8 cellular contexts compared by ENCODE assay signal in genomic region chr14:41606249-41607118, GRCh38. TPM values are rescaled to one million over a fixed set of nuclear protein-coding genes. Genes with fewer than 3 reads are reported as not detected.
DNase-seq lines count a peak whose midpoint lies in the region; ATAC-seq and TF ChIP-seq lines count a peak whose summit lies in the region.

Gene LRFN5 (plus strand): TSS chr14:41606876.

- H3K9ac ChIP-seq in H9 (ENCODE audit: extremely low read depth, insufficient read length, low read length) (peak within 1 kb of the TSS; percentile 57), SK-N-MC (ENCODE audit: insufficient read length) (peak within 1 kb of the TSS; percentile 73), mucosa of rectum (ENCODE audit: low read depth in 1 of 2, low read length in 2 of 2) (peak within 1 kb of the TSS in 1 of 2 donors; percentile 33)

- H2BK12ac ChIP-seq in H9 (ENCODE audit: insufficient read length, low read depth, low read length): no peak within 1 kb of the TSS

- no peaks in the 10 kb centered on the region; a peak in 1 of 5 replicates for H3K9me3 Mint-ChIP-seq in H9

- H3K27ac Mint-ChIP-seq in H9: peak within 1 kb of the TSS in 1 of 3 experiments; percentile 44; a peak in 1 of 7 replicates

- H3K23ac ChIP-seq in H9 (ENCODE audit: insufficient read length, low read depth, low read length): no peak within 1 kb of the TSS

- no peaks in the 10 kb centered on the region for H3K36me3 Mint-ChIP-seq in H9 (ENCODE audit: insufficient read depth in 1 of 3, low read depth in 3 of 3)

- H3K4ac ChIP-seq in H9 (ENCODE audit: low read depth, low read length): no peak within 1 kb of the TSS

- peak; percentile 69 for DNase-seq in AG20443 (ENCODE audit: low spot score)
- peak; percentile 61 for DNase-seq in H9
- DNase-seq in SK-N-MC (ENCODE audit: low read depth, low spot score): no peak
- no peak for DNase-seq in epithelial cell of proximal tubule (ENCODE audit: low read depth)
- no peak for DNase-seq in vagina (ENCODE audit: extremely low spot score in 2 of 2)
- no peak for DNase-seq in SKM-1 (lab: John Stamatoyannopoulos, UW; ENCODE audit: unreplicated experiment)

- TF ChIP-seq CTCF in H9 (conservative IDR thresholded peaks at IDR 0.05) (no peak), epithelial cell of proximal tubule (conservative IDR thresholded peaks at IDR 0.05; ENCODE audit: low read depth, low read length) (no peak), vagina (IDR thresholded peaks at IDR 0.05) (no peak)

- H3K4me3 Mint-ChIP-seq in H9: peak within 1 kb of the TSS; percentile 85 to 92

- ATAC-seq in HG03378 (IDR thresholded peaks at IDR 0.05; ENCODE audit: unreplicated experiment): no peak

- peak within 1 kb of the TSS; percentile 76 for H2AFZ ChIP-seq in H9 (ENCODE audit: low read length)

- H3K14ac ChIP-seq in H9 (ENCODE audit: insufficient read depth, low read length): peak within 1 kb of the TSS; percentile 42; the same call in 1 of the 2 replicates

- H3K36me3 ChIP-seq in SK-N-MC (ENCODE audit: insufficient read depth, low read length) (no peaks in the 10 kb centered on the region), mucosa of rectum (ENCODE audit: control insufficient read depth in 2 of 2, insufficient read depth in 2 of 2, low read length in 2 of 2) (no peaks in the 10 kb centered on the region), vagina (no peaks in the 10 kb centered on the region)

- H2BK5ac ChIP-seq in H9 (ENCODE audit: insufficient read length, low read length): no peak within 1 kb of the TSS

- H3K4me3 ChIP-seq in SK-N-MC (peak within 1 kb of the TSS; percentile 92), epithelial cell of proximal tubule (ENCODE audit: low read depth, low read length) (peak within 1 kb of the TSS; percentile 58), mucosa of rectum (ENCODE audit: low read length in 2 of 2) (peak within 1 kb of the TSS; percentile 57 to 71), vagina (peak within 1 kb of the TSS; percentile 52 to 76)

- H3K9me3 ChIP-seq in H9 (ENCODE audit: control insufficient read depth, low read depth, low read length) (no peaks in the 10 kb centered on the region), SK-N-MC (ENCODE audit: low read depth, low read length) (no peaks in the 10 kb centered on the region), mucosa of rectum (ENCODE audit: control insufficient read depth in 2 of 2, low read length in 2 of 2) (no peaks in the 10 kb centered on the region), vagina (no peaks in the 10 kb centered on the region)

- no peak within 1 kb of the TSS for H3K27ac ChIP-seq in H9 (ENCODE audit: insufficient read length, low read depth, low read length)
- peak within 1 kb of the TSS; percentile 79 for H3K27ac ChIP-seq in SK-N-MC
- H3K27ac ChIP-seq in mucosa of rectum (ENCODE audit: low read depth in 2 of 2, low read length in 2 of 2): no peak within 1 kb of the TSS
- H3K27ac ChIP-seq in vagina: peak within 1 kb of the TSS; percentile 94

- no peaks in the 10 kb centered on the region for H3K79me2 ChIP-seq in H9 (ENCODE audit: insufficient read depth, low read length)

- no peak within 1 kb of the TSS for H2BK120ac ChIP-seq in H9 (ENCODE audit: low read depth, low read length, poor library complexity, severe bottlenecking)

- intact Hi-C loops in vagina (cut with DNase I): no loop called here

- no CpG with 5 or more reads among the region's 75 CpGs for WGBS in H9 (ENCODE audit: extremely low coverage, insufficient read length, low lambda C conversion rate)

- H2BK15ac ChIP-seq in H9 (ENCODE audit: low read depth, low read length): no peak within 1 kb of the TSS

- H3K18ac ChIP-seq in H9 (ENCODE audit: insufficient read length, low read depth, low read length): no peak within 1 kb of the TSS

- no peak within 1 kb of the TSS for H2BK20ac ChIP-seq in H9 (ENCODE audit: low read depth, low read length, poor library complexity, severe bottlenecking)

- H3K56ac ChIP-seq in H9 (ENCODE audit: insufficient read length, low read depth, low read length): no peak within 1 kb of the TSS

- peaks cover 71% of the 10 kb centered on the region for H3K27me3 Mint-ChIP-seq in H9 (ENCODE audit: low read depth)

- no peak for TF ChIP-seq POLR2A in vagina (IDR thresholded peaks at IDR 0.05)

- H3K4me2 ChIP-seq in H9 (ENCODE audit: insufficient read depth, insufficient read length, low read length): peak within 1 kb of the TSS; percentile 97

- peaks cover 47 to 53% of the 10 kb centered on the region in 2 experiments for H3K4me1 Mint-ChIP-seq in H9

- no peak within 1 kb of the TSS for H4K91ac ChIP-seq in H9 (ENCODE audit: insufficient read length, low read depth, low read length)

- H3K79me1 ChIP-seq in H9 (ENCODE audit: insufficient read depth, low read depth, low read length, poor library complexity, severe bottlenecking): no peaks in the 10 kb centered on the region

- no peak within 1 kb of the TSS for H4K5ac ChIP-seq in H9 (ENCODE audit: insufficient read length, low read depth, low read length)

- H3K27me3 ChIP-seq in H9 (ENCODE audit: insufficient read depth, low read length) (peaks cover 22% of the 10 kb centered on the region), mucosa of rectum (ENCODE audit: control insufficient read depth in 2 of 2, insufficient read depth in 2 of 2, low read length in 2 of 2) (peaks cover 18 to 40% of the 10 kb centered on the region in 2 donors), vagina (no peaks in the 10 kb centered on the region)

- peaks cover 49% of the 10 kb centered on the region for H3K23me2 ChIP-seq in H9 (ENCODE audit: insufficient read length, low read depth, low read length, poor library complexity, severe bottlenecking)

- H4K8ac ChIP-seq in H9 (replicated peaks; ENCODE audit: insufficient read length, low read depth, low read length): no peak within 1 kb of the TSS

- H4K20me1 ChIP-seq in H9 (ENCODE audit: control insufficient read depth, insufficient read depth, insufficient read length): no peaks in the 10 kb centered on the region

- H3T11ph ChIP-seq in H9 (ENCODE audit: low read length): no peak within 1 kb of the TSS

- H3K4me1 ChIP-seq in H9 (ENCODE audit: insufficient read depth, low read length) (no peaks in the 10 kb centered on the region), mucosa of rectum (ENCODE audit: control insufficient read depth in 2 of 2, insufficient read depth in 2 of 2, low read length in 2 of 2) (no peaks in the 10 kb centered on the region), vagina (no peaks in the 10 kb centered on the region)

- no peak within 1 kb of the TSS for H2AK5ac ChIP-seq in H9 (ENCODE audit: insufficient read length, low read length)

RNA-seq across cellular contexts. Expression of gene LRFN5, which starts in this region (rescaled TPM):
- total RNA-seq in H9 (2021): 1.3 and 3.0 TPM in 2 replicates
- 1.3 and 1.4 TPM in 2 replicates for total RNA-seq in epithelial cell of proximal tubule
- 197 TPM for total RNA-seq in vagina

Comparison
In these comparisons a context has a peak if more than half of its experiments do, and no peak if none do; other contexts are left out.
1. RNA of gene LRFN5 (total RNA-seq): 197 TPM in vagina (single experiment); 1.3 to 1.4 TPM in epithelial cell of proximal tubule and 1.3 to 3.0 TPM in H9; every median in the first group is over 10 times any median in the second.
2. DNase-seq: peak in AG20443 (single experiment) and H9 (single experiment); none in SK-N-MC (single experiment), epithelial cell of proximal tubule (single experiment), vagina (0 of 2) and SKM-1 (single experiment).
3. H3K27ac ChIP-seq: peak in SK-N-MC (single experiment) and vagina (single experiment); none in H9 (single experiment) and mucosa of rectum (0 of 2).
4. Peak in every context shown above with its lines, with median percentiles within 50 percentile points of each other: H3K4me3 ChIP-seq.